Comparison of ENCODE assay signal across 1 cellular context in the genomic region with DNA sequence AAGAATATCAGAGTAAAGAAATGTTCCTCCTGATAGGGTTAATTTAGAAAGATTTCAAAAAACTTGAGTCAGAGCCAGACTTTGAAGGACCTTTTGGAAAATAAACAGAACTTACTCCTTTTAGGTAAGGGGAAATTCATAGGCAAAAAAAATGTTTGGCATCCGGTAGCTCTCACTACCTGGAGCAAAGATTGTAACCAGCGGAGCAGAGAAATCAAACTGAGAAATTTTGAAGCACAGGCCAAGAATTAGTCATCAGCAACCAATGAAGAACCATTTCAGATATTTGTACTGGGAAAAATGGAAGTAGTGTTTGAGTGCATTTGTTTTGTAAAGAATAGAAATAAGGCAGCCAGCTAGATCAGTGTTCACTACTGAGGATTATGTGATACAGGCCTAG.
TF ChIP-seq lines count a peak whose summit lies in the region.

No MANE protein-coding gene starts in this region.

TF ChIP-seq in HepG2, 621 proteins besides CTCF, POLR2A, EP300 and RAD21 (continued from another document):
- no peak for TF ChIP-seq ELF4 (CRISPR knock-in tag; IDR thresholded peaks at IDR 0.05; ENCODE audit: borderline replicate concordance)
- no peak for TF ChIP-seq MZF1 (CRISPR knock-in tag; IDR thresholded peaks at IDR 0.05; ENCODE audit: borderline replicate concordance)
- TF ChIP-seq NCOA1 (CRISPR knock-in tag; IDR thresholded peaks at IDR 0.05), result no peak
- no peak for TF ChIP-seq MAFG (CRISPR knock-in tag; IDR thresholded peaks at IDR 0.05)
